ENCODE assay signal across 8 cellular contexts in the genomic region with DNA sequence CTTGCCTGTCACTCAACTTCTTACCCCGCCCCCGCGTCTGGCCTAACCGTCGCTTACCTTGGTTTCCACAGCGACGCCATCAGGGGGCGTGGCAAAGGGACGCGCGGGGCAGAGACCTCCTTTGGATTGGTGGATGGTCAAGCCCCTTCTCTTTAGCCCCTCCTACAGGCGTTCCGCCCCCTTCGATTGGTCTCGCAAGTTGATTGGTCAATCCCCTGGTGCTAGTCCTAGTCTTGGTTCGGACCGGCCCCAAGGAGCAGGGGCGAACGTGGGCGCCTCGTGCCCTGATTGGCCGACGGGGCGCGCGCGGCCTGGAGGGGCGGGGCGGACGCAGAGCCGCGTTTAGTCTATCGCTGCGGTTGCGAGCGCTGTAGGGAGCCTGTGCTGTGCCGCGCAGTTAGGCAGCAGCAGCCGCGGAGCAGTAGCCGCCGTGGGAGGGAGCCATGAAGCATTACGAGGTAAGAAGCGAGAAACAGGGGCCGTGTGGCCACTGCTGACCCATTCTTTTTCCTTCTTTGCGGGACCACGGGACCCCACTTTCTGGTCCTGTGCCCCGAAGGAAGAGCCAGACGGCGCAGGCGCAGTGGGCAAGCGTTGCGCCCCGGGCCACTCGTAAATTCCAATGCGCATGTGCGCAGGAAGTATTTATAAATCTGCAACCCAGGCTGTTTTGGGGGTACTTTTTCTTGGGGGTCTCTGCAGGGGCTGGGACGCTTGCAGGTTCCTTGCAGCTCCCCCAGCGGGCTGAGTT. TPM values are rescaled to one million over a fixed set of nuclear protein-coding genes. Genes with fewer than 3 reads are reported as not detected.
A peak's percentile ranks its signal among the peaks of the same experiment; 100 is the strongest.
DNase-seq lines count a peak whose midpoint lies in the region; ATAC-seq and TF ChIP-seq lines count a peak whose summit lies in the region.

A gene with protein sequence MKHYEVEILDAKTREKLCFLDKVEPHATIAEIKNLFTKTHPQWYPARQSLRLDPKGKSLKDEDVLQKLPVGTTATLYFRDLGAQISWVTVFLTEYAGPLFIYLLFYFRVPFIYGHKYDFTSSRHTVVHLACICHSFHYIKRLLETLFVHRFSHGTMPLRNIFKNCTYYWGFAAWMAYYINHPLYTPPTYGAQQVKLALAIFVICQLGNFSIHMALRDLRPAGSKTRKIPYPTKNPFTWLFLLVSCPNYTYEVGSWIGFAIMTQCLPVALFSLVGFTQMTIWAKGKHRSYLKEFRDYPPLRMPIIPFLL (plus strand): TSS at position 341 of the 751 bp plus-strand sequence. CDS start 103 bp downstream, at position 444.

- no peaks in the 10 kb centered on the region for H3K9me3 ChIP-seq in ovary
- no peaks in the 10 kb centered on the region for H3K9me3 ChIP-seq in thyroid gland

- H3K4me1 ChIP-seq in ovary (ENCODE audit: insufficient read depth) (peaks cover 3% of the 10 kb centered on the region), thyroid gland (peaks cover 0 to 6% of the 10 kb centered on the region in 2 donors)

- TF ChIP-seq CTCF in GM12864 (IDR thresholded peaks at IDR 0.05; ENCODE audit: low read depth, low read length, missing control alignments) (no peak), ovary (IDR thresholded peaks at IDR 0.05) (peak in 2 of 3 donors; percentile 10 to 20), thyroid gland (IDR thresholded peaks at IDR 0.05) (no peak)

- DNase-seq in GM12864 (ENCODE audit: low read depth) (peak; percentile 100), NCI-H1417 (lab: John Stamatoyannopoulos, UW) (peak; percentile 98 to 100 (median 100)), SW 1271 (lab: John Stamatoyannopoulos, UW) (peak; percentile 97 to 99), head of caudate nucleus (peak; percentile 99 to 100 (median 100)), ovary (peak; percentile 99 to 100 (median 100)), thyroid gland (peak; percentile 100)
- DNase-seq in activated naive CD8-positive, alpha-beta T cell treated with anti-CD3 and anti-CD28 coated beads, Interleukin-2, amount 50 U/mL, for 16 hours (ENCODE audit: low read depth, low spot score): peak; percentile 100

- peak within 1 kb of the TSS; percentile 79 to 92 for H3K27ac ChIP-seq in ovary
- H3K27ac ChIP-seq in thyroid gland: peak within 1 kb of the TSS; percentile 72 to 93 (median 91)

- TF ChIP-seq POLR2A in ovary (IDR thresholded peaks at IDR 0.05) (peak; percentile 95), thyroid gland (IDR thresholded peaks at IDR 0.05) (peak; percentile 93 to 99)

- H3K27me3 ChIP-seq in ovary: no peaks in the 10 kb centered on the region
- H3K27me3 ChIP-seq in thyroid gland: no peaks in the 10 kb centered on the region

- no peaks in the 10 kb centered on the region for H3K36me3 ChIP-seq in ovary
- H3K36me3 ChIP-seq in thyroid gland: no peaks in the 10 kb centered on the region

- peak; percentile 95 for ATAC-seq in HG02759 (IDR thresholded peaks at IDR 0.05; ENCODE audit: unreplicated experiment)

- intact Hi-C loops in head of caudate nucleus (cut with DNase I): no loop called here
- intact Hi-C loops in ovary (cut with DNase I): no loop called here
- intact Hi-C loops in thyroid gland (cut with DNase I): no loop called here

- 0% methylated on average over 55 to 59 of the region's 59 CpGs for WGBS in ovary, 3 donors
- WGBS in thyroid gland, 2 donors: 1% methylated on average over 40 to 53 of the region's 59 CpGs

- H3K4me3 ChIP-seq in GM12864 (ENCODE audit: low read depth, low read length) (peak within 1 kb of the TSS; percentile 88), ovary (peak within 1 kb of the TSS; percentile 83), thyroid gland (replicated peaks in 1 of 3) (peak within 1 kb of the TSS; percentile 64 to 76 (median 71))

- no peak for TF ChIP-seq EP300 in ovary (IDR thresholded peaks at IDR 0.05)

RNA-seq across cellular contexts. Expression of the gene that starts here (rescaled TPM):
- 100 to 1,000 TPM in 2 of 7 donors, 10 to 100 TPM in 5; 22.3 to 115 (median 78.2) TPM for total RNA-seq in ovary
- polyA plus RNA-seq in ovary: 10 to 100 TPM; 92.4 to 97.4 TPM
- total RNA-seq in thyroid gland: 100 to 1,000 TPM in 2 of 4 donors, 10 to 100 TPM in 2; 75.5 to 126 (median 99.0) TPM

Comparison
In these comparisons a context has a peak if more than half of its experiments do, and no peak if none do; other contexts are left out.
1. Peak in every context shown above with its lines: DNase-seq, ATAC-seq, H3K4me3 ChIP-seq and H3K27ac ChIP-seq.
2. CTCF ChIP-seq: peak in ovary (2 of 3); none in GM12864 (single experiment) and thyroid gland (0 of 6).